15 cellular contexts compared by ENCODE assay signal in genomic region chr17:60817187-60817586, GRCh38.
DNase-seq lines count a peak whose midpoint lies in the region; ATAC-seq lines count a peak whose summit lies in the region.
"Had no signal": no experiment of that assay in that cellular context is flagged by ENCODE, and none has a peak within 500 bp of the region (broad histone marks: within the 10 kb centered on the region; RNA-seq: fewer than 3 reads in every experiment).

No MANE protein-coding gene starts in this region.

- DNase-seq in GM03348 (ENCODE audit: low spot score) (peak; percentile 71), RPMI7951 (ENCODE audit: low read depth) (peak; percentile 51), renal cortical epithelial cell (ENCODE audit: low read depth) (peak; percentile 98), NCI-H526 (lab: John Stamatoyannopoulos, UW) (no peak), hippocampal formation (lab: John Stamatoyannopoulos, UW) (no peak)
- DNase-seq: activated naive CD4-positive, alpha-beta T cell treated with anti-CD3 and anti-CD28 coated beads, Interleukin-2, amount 50 U/mL, for 16 hours; Caco-2; H7; NCI-H1930; stimulated activated CD4-positive, alpha-beta T cell treated with anti-CD3 and anti-CD28 coated beads, Interleukin-4, amount 100 ng/mL, for 4 hours; stimulated activated naive CD8-positive, alpha-beta T cell treated with anti-CD3 and anti-CD28 coated beads, Interleukin-15, amount 100 ng/mL, for 72 hours had no signal

- peak; percentile 96 for ATAC-seq in esophagus mucosa
- ATAC-seq in HG02884 (IDR thresholded peaks at IDR 0.05; ENCODE audit: unreplicated experiment): no peak
- ATAC-seq in GM21381 (IDR thresholded peaks at IDR 0.05; ENCODE audit: unreplicated experiment): no peak
- ATAC-seq: HepG2; stimulated activated naive CD8-positive, alpha-beta T cell treated with anti-CD3 and anti-CD28 coated beads, Interleukin-15, amount 100 ng/mL, for 72 hours had no signal

Comparison
In these comparisons a context has a peak if more than half of its experiments do, and no peak if none do; other contexts are left out.
1. DNase-seq: peak in GM03348 (single experiment), RPMI7951 (single experiment) and renal cortical epithelial cell (single experiment); none in NCI-H526 (0 of 2) and hippocampal formation (0 of 2).